8 cellular contexts compared by ENCODE assay signal in genomic region chr3:62874398-62875102, GRCh38. TPM values are rescaled to one million over a fixed set of nuclear protein-coding genes. Genes with fewer than 3 reads are reported as not detected.
DNase-seq lines count a peak whose midpoint lies in the region; ATAC-seq and TF ChIP-seq lines count a peak whose summit lies in the region.

No MANE protein-coding gene starts in this region.

- peaks cover 1% of the 10 kb centered on the region for H3K9me3 Mint-ChIP-seq in memory B cell

- peak overlapping the region; percentile 91 for H3K27ac ChIP-seq in cardiac muscle cell
- no peak overlapping the region for H3K27ac ChIP-seq in brain microvascular endothelial cell
- no peak overlapping the region for H3K27ac ChIP-seq in vagina

- no peaks in the 10 kb centered on the region for H3K36me3 Mint-ChIP-seq in memory B cell

- in situ Hi-C loops in brain microvascular endothelial cell (cut with HindIII; ENCODE audit: low pct_ligation_motif_present, low sequenced_read_pairs) = no loop called here

- no peaks in the 10 kb centered on the region for H3K36me3 ChIP-seq in cardiac muscle cell
- no peaks in the 10 kb centered on the region for H3K36me3 ChIP-seq in brain microvascular endothelial cell (replicated peaks)
- no peaks in the 10 kb centered on the region for H3K36me3 ChIP-seq in vagina

- H3K27ac Mint-ChIP-seq in memory B cell = no peak overlapping the region

- H3K4me1 ChIP-seq in cardiac muscle cell (ENCODE audit: low read depth) (peaks cover 28% of the 10 kb centered on the region), vagina (peaks cover 11% of the 10 kb centered on the region)

- TF ChIP-seq POLR2A in vagina (IDR thresholded peaks at IDR 0.05) = no peak

- H3K27me3 ChIP-seq in cardiac muscle cell (no peaks in the 10 kb centered on the region), brain microvascular endothelial cell (replicated peaks) (peaks cover 29% of the 10 kb centered on the region), vagina (no peaks in the 10 kb centered on the region)

- TF ChIP-seq CTCF in cardiac muscle cell (IDR thresholded peaks at IDR 0.05; ENCODE audit: low read depth, low read length) (no peak), brain microvascular endothelial cell (IDR thresholded peaks at IDR 0.05; ENCODE audit: low read depth, low read length, missing control alignments) (no peak), vagina (IDR thresholded peaks at IDR 0.05) (no peak)

- no peak for ATAC-seq in Right ventricle myocardium superior (ENCODE audit: poor library complexity)
- no peak for ATAC-seq in memory B cell (ENCODE audit: low read depth)
- no peak for ATAC-seq in GM21825 (IDR thresholded peaks at IDR 0.05; ENCODE audit: unreplicated experiment)

- peak overlapping the region; percentile 92 for H3K4me3 ChIP-seq in cardiac muscle cell
- H3K4me3 ChIP-seq in brain microvascular endothelial cell (ENCODE audit: low read depth, low read length) = peak overlapping the region; percentile 23
- peak overlapping the region; percentile 36 to 50 for H3K4me3 ChIP-seq in vagina

- intact Hi-C loops in Right ventricle myocardium superior (cut with DNase I) (no loop called here), vagina (cut with DNase I) (no loop called here)

- H3K4me1 Mint-ChIP-seq in memory B cell = peaks cover 4% of the 10 kb centered on the region

- H3K9me3 ChIP-seq in cardiac muscle cell (ENCODE audit: low read depth) = no peaks in the 10 kb centered on the region
- H3K9me3 ChIP-seq in vagina = no peaks in the 10 kb centered on the region

- DNase-seq in cardiac muscle cell (ENCODE audit: low read depth in 1 of 2, low spot score in 1 of 2) = peak in 1 of 2 donors; percentile 45
- DNase-seq in Right ventricle myocardium superior = no peak
- no peak for DNase-seq in brain microvascular endothelial cell
- DNase-seq in memory B cell (ENCODE audit: low spot score in 2 of 2) = no peak
- DNase-seq in vagina (ENCODE audit: extremely low spot score in 2 of 2) = no peak
- no peak for DNase-seq in SK-N-DZ (ENCODE audit: low spot score)
- no peak for DNase-seq in activated CD4-positive, alpha-beta T cell treated with anti-CD3 and anti-CD28 coated beads, Interleukin-2, amount 50 U/mL, for 1 hour

- H3K4me3 Mint-ChIP-seq in memory B cell = peak overlapping the region; percentile 44

- peaks cover 9% of the 10 kb centered on the region for H3K27me3 Mint-ChIP-seq in memory B cell

RNA-seq across cellular contexts. Expression of gene CADPS, which starts 0.7 kb away (rescaled TPM):
- total RNA-seq in cardiac muscle cell (57.8 and 63.8 TPM in 2 replicates), Right ventricle myocardium superior (11.3 TPM), vagina (12.8 TPM)
- polyA plus RNA-seq in cardiac muscle cell = 49.2 and 53.9 TPM in 2 replicates
- polyA plus RNA-seq in SK-N-DZ (2014; cell fraction: cytosol; rRNA removed) = 19.3 and 28.9 TPM in 2 replicates
- polyA plus RNA-seq in SK-N-DZ (2014; cell fraction: nucleus; rRNA removed) = 48.2 and 52.2 TPM in 2 replicates

Comparison
In these comparisons a context has a peak if more than half of its experiments do, and no peak if none do; other contexts are left out.
1. H3K4me3 ChIP-seq: peak in every context shown above with its lines; median percentile 92 in cardiac muscle cell; 43 in vagina; 23 in brain microvascular endothelial cell.